ENCODE assay signal across 8 cellular contexts in the genomic region with DNA sequence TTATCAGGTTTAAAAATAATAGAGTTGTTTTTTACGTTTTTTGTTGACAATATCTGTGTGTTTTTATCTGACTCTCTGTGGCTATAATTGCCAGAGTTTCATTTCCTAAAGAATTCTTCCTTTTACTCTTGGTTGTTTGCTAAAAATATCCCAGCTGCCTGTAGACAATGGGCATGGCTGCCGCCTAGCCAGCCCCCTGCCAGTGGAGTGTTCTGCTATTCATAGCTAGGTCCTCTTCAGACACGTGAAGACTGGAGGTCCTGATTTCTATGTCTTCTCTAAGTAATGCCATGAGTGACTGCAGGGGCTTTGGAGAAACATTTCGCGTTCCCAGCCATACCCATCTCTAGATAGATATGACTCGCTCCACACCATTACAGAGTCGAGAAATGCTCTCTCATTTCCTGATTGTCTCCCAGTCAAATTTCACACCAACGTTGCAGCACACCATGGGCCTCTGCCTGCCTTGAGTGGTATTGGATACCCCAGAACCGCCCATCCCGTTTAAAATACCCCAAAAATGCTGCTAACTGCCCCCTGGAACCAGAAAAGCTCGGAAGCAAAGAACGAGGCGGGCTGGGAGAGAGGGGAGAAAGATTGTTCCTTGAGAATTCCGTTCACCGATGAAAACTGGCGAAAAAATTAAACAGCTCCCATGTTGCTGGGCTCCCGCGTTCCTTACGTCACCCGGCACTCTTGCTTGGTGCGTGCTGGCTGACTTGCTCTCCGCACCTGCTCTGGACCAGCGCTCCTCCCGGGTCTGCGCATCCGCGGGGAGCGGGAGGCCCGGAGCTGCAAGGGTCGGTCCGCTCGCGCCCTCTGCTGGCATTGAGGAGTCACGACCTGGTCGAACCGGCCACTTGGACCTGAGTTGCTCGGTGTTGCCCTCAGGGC.
DNase-seq lines count a peak whose midpoint lies in the region; ATAC-seq, FAIRE-seq and TF ChIP-seq lines count a peak whose summit lies in the region.

No MANE protein-coding gene starts in this region.

- POLR2A ChIA-PET in GM10248 (lab: Yijun Ruan, JAX) = no interaction called here
- POLR2A ChIA-PET in activated CD8-positive, alpha-beta T cell treated with anti-CD3 and anti-CD28 coated beads, Interleukin-2, amount 10 ng/mL, durations not matched to agents 7 days and 5 days (lab: Charles Lee) = no interaction called here
- POLR2A ChIA-PET in H1 (lab: Charles Lee; ENCODE audit: partially characterized antibody) = no interaction called here

- CTCF ChIA-PET in GM10248 (lab: Yijun Ruan, JAX) = interaction anchor here (0.7 to 1.3 kb wide), 5 partner anchors 9 to 1564 kb away, joined by 3 to 6 read pairs (median 5); no protein-coding TSS in a partner anchor
- CTCF ChIA-PET in activated CD8-positive, alpha-beta T cell treated with anti-CD3 and anti-CD28 coated beads, Interleukin-2, amount 10 ng/mL, durations not matched to agents 7 days and 5 days (lab: Charles Lee) = interaction anchor here (0.7 to 1.6 kb wide), 4 partner anchors 25 to 926 kb away, joined by 3 to 9 read pairs (median 4); no protein-coding TSS in a partner anchor
- CTCF ChIA-PET in H1 (lab: Charles Lee; ENCODE audit: partially characterized antibody) = interaction anchor here (0.7 to 1.5 kb wide), 15 partner anchors 10 to 642 kb away, joined by 3 to 6 read pairs (median 3); no protein-coding TSS in a partner anchor

- H3K27me3 ChIP-seq in H1 (replicated peaks in 1 of 4; ENCODE audit: control insufficient read depth in 3 of 4, extremely low read depth in 1 of 4, insufficient read depth in 3 of 4, low read length in 3 of 4) = peaks cover 0 to 7% (median 3%) of the 10 kb centered on the region in 4 experiments; a peak in 4 of 7 replicates
- no peaks in the 10 kb centered on the region for H3K27me3 ChIP-seq in mesendoderm (ENCODE audit: insufficient read depth, low read length, poor library complexity)

- H2BK15ac ChIP-seq in H1 (ENCODE audit: low read length) = no peak overlapping the region
- H2BK15ac ChIP-seq in mesendoderm (replicated peaks; ENCODE audit: low read depth) = no peak overlapping the region

- H2BK120ac ChIP-seq in H1 (replicated peaks; ENCODE audit: low read depth, low read length) = no peak overlapping the region
- no peak overlapping the region for H2BK120ac ChIP-seq in mesendoderm (ENCODE audit: low read depth, low read length)

- H3K9me3 ChIP-seq in H1 (ENCODE audit: insufficient read depth in 2 of 2, low read depth in 1 of 2, low read length in 1 of 2) = no peaks in the 10 kb centered on the region

- FAIRE-seq in H1 (lab: Jason Lieb, UNC) = peak; percentile 45

- TF ChIP-seq CTCF in GM10248 (IDR thresholded peaks at IDR 0.05; ENCODE audit: control extremely low read depth, extremely low read depth, low read depth, missing control alignments) (peak; percentile 79), H1 (IDR thresholded peaks at IDR 0.05; ENCODE audit: control extremely low read depth in 1 of 3, insufficient read depth in 1 of 3, low read depth in 1 of 3, low read length in 3 of 3) (peak; percentile 88 to 91 (median 88))

- peaks cover 7% of the 10 kb centered on the region for H3K4me1 Mint-ChIP-seq in activated CD8-positive, alpha-beta T cell treated with anti-CD3 and anti-CD28 coated beads, Interleukin-2, amount 10 ng/mL, durations not matched to agents 7 days and 5 days (ENCODE audit: low read depth)

- H3K14ac ChIP-seq in H1 (ENCODE audit: insufficient read length) = no peak overlapping the region

- no peaks in the 10 kb centered on the region for H3K36me3 Mint-ChIP-seq in activated CD8-positive, alpha-beta T cell treated with anti-CD3 and anti-CD28 coated beads, Interleukin-2, amount 10 ng/mL, durations not matched to agents 7 days and 5 days (ENCODE audit: low read depth)

- H4K91ac ChIP-seq in H1 (replicated peaks; ENCODE audit: insufficient read length, low read length) = no peak overlapping the region

- H4K5ac ChIP-seq in H1 (ENCODE audit: insufficient read length, low read depth, low read length) (no peak overlapping the region), mesendoderm (ENCODE audit: low read length) (no peak overlapping the region)

- H3K27ac ChIP-seq in H1 (ENCODE audit: low read depth, low read length) = no peak overlapping the region
- H3K27ac ChIP-seq in mesendoderm (ENCODE audit: low read depth, low read length) = no peak overlapping the region

- peak overlapping the region in 1 of 2 experiments; percentile 51; a peak in 2 of 4 replicates for H3K4me2 ChIP-seq in H1 (ENCODE audit: insufficient read depth in 1 of 2, low read depth in 2 of 2, low read length in 2 of 2)
- H3K4me2 ChIP-seq in mesendoderm (ENCODE audit: low read length) = no peak overlapping the region

- H3K79me2 ChIP-seq in H1 (ENCODE audit: control insufficient read depth in 1 of 2, insufficient read depth in 2 of 2, low read length in 2 of 2) (no peaks in the 10 kb centered on the region), mesendoderm (ENCODE audit: control insufficient read depth, insufficient read depth, low read length) (no peaks in the 10 kb centered on the region)

- H3K79me1 ChIP-seq in H1 (ENCODE audit: low read depth, low read length) (no peaks in the 10 kb centered on the region), mesendoderm (ENCODE audit: low read length) (no peaks in the 10 kb centered on the region)

- H4K20me1 ChIP-seq in H1 (replicated peaks in 1 of 2; ENCODE audit: control insufficient read depth in 1 of 2, insufficient read depth in 2 of 2, low read length in 2 of 2) = no peaks in the 10 kb centered on the region

- peak overlapping the region; percentile 73; the same call in 1 of the 2 replicates for H3K18ac ChIP-seq in H1 (ENCODE audit: extremely low read depth, low read length)
- no peak overlapping the region for H3K18ac ChIP-seq in mesendoderm (ENCODE audit: low read length)

- no peak overlapping the region for H2BK12ac ChIP-seq in H1 (ENCODE audit: low read depth, low read length)

- 30% methylated on average over 32 of the region's 37 CpGs; no CpG with 5 or more reads in 1 of the 2 experiments for WGBS in H1 (ENCODE audit: extremely low coverage in 1 of 2, insufficient coverage in 1 of 2, insufficient read length in 1 of 2, insufficient replicate concordance in 2 of 2, low coverage in 1 of 2, low lambda C conversion rate in 2 of 2, missing lambda C conversion rate in 1 of 2), 2 experiments
- WGBS in mesendoderm (ENCODE audit: extremely low coverage, insufficient coverage, low lambda C conversion rate) = no CpG with 5 or more reads among the region's 37 CpGs

- TF ChIP-seq POLR2A in H1 (IDR thresholded peaks at IDR 0.05; ENCODE audit: control extremely low read depth in 1 of 2, low read depth in 2 of 2, low read length in 2 of 2) = no peak

- TF ChIP-seq EP300 in H1 (IDR thresholded peaks at IDR 0.05; ENCODE audit: borderline replicate concordance in 1 of 2, low read depth in 2 of 2, low read length in 2 of 2) = no peak

- peaks cover 14% of the 10 kb centered on the region for H3K27me3 Mint-ChIP-seq in activated CD8-positive, alpha-beta T cell treated with anti-CD3 and anti-CD28 coated beads, Interleukin-2, amount 10 ng/mL, durations not matched to agents 7 days and 5 days (ENCODE audit: low read depth)

- peak overlapping the region; percentile 24; the same call in 1 of the 2 replicates for H2AFZ ChIP-seq in H1 (ENCODE audit: low read length)

- no peaks in the 10 kb centered on the region for H3K9me3 Mint-ChIP-seq in activated CD8-positive, alpha-beta T cell treated with anti-CD3 and anti-CD28 coated beads, Interleukin-2, amount 10 ng/mL, durations not matched to agents 7 days and 5 days (ENCODE audit: insufficient read depth)

- H3K4me1 ChIP-seq in H1 (replicated peaks in 1 of 4; ENCODE audit: control insufficient read depth in 3 of 4, insufficient read depth in 4 of 4, low read length in 3 of 4) (peaks cover 0 to 5% (median under 1%) of the 10 kb centered on the region in 4 experiments; a peak in 4 of 7 replicates), mesendoderm (ENCODE audit: control insufficient read depth, low read depth, low read length) (no peaks in the 10 kb centered on the region)

- H2BK20ac ChIP-seq in H1 (ENCODE audit: low read length) = no peak overlapping the region

- no peak overlapping the region for H2BK5ac ChIP-seq in H1 (ENCODE audit: low read depth, low read length)
- no peak overlapping the region for H2BK5ac ChIP-seq in mesendoderm (ENCODE audit: low read length)

- H4K8ac ChIP-seq in H1 (ENCODE audit: extremely low read depth, insufficient read depth, low read length) = no peak overlapping the region; the same call in 1 of the 2 replicates
- no peak overlapping the region for H4K8ac ChIP-seq in mesendoderm (ENCODE audit: low read depth, low read length)

- no peak overlapping the region for H3K4ac ChIP-seq in H1 (replicated peaks; ENCODE audit: insufficient read length, low read depth, low read length)
- no peak overlapping the region for H3K4ac ChIP-seq in mesendoderm (ENCODE audit: low read depth, low read length)

- H3K4me3 ChIP-seq in H1 (ENCODE audit: extremely low read depth in 1 of 4, insufficient read depth in 2 of 4, low read depth in 3 of 4, low read length in 4 of 4) = peak overlapping the region in 1 of 4 experiments; percentile 40; a peak in 3 of 8 replicates
- H3K4me3 ChIP-seq in mesendoderm (ENCODE audit: low read length) = no peak overlapping the region

- H3K4me3 Mint-ChIP-seq in activated CD8-positive, alpha-beta T cell treated with anti-CD3 and anti-CD28 coated beads, Interleukin-2, amount 10 ng/mL, durations not matched to agents 7 days and 5 days = no peak overlapping the region

- H2AK5ac ChIP-seq in H1 (ENCODE audit: low read depth, low read length) (no peak overlapping the region), mesendoderm (ENCODE audit: low read length) (no peak overlapping the region)

- peak; percentile 75 for ATAC-seq in HG03571 (IDR thresholded peaks at IDR 0.05; ENCODE audit: unreplicated experiment)
- peak; percentile 93 for ATAC-seq in activated CD8-positive, alpha-beta T cell treated with anti-CD3 and anti-CD28 coated beads, Interleukin-2, amount 10 ng/mL, durations not matched to agents 7 days and 5 days

- H3K23me2 ChIP-seq in H1 (ENCODE audit: low read depth, low read length) = peaks cover 3% of the 10 kb centered on the region; the same call in 1 of the 2 replicates

- H3K27ac Mint-ChIP-seq in activated CD8-positive, alpha-beta T cell treated with anti-CD3 and anti-CD28 coated beads, Interleukin-2, amount 10 ng/mL, durations not matched to agents 7 days and 5 days = no peak overlapping the region

- TF ChIP-seq RAD21 in H1 (IDR thresholded peaks at IDR 0.05 in 1 of 2, conservative IDR thresholded peaks at IDR 0.05 in 1 of 2; ENCODE audit: low read depth in 2 of 2, low read length in 2 of 2) = peak; percentile 93 to 95

- DNase-seq in GM10248 (ENCODE audit: extremely low spot score) = peak; percentile 70
- peak; percentile 98 for DNase-seq in NCI-H69 (lab: John Stamatoyannopoulos, UW)
- DNase-seq in activated CD8-positive, alpha-beta T cell treated with anti-CD3 and anti-CD28 coated beads, Interleukin-2, amount 10 ng/mL, durations not matched to agents 7 days and 5 days = peak; percentile 78
- DNase-seq in H1 (ENCODE audit: low read depth in 1 of 2, low spot score in 2 of 2) = peak; percentile 77 to 96
- DNase-seq in mesendoderm = peak; percentile 88
- peak; percentile 3 to 14 for DNase-seq in stimulated activated CD8-positive, alpha-beta memory T cell treated with anti-CD3 and anti-CD28 coated beads, Interleukin-2, amount 100 ng/mL, for 1 hour (ENCODE audit: low read depth in 2 of 2)
- DNase-seq in GF-D8 (lab: John Stamatoyannopoulos, UW) = no peak

- H3K23ac ChIP-seq in H1 (ENCODE audit: insufficient read length) (no peak overlapping the region), mesendoderm (ENCODE audit: low read length) (no peak overlapping the region)

- H3K36me3 ChIP-seq in H1 (ENCODE audit: control insufficient read depth in 2 of 4, insufficient read depth in 4 of 4, low read length in 3 of 4) = no peaks in the 10 kb centered on the region
- H3K36me3 ChIP-seq in mesendoderm (ENCODE audit: control insufficient read depth, insufficient read depth, low read length) = no peaks in the 10 kb centered on the region

- H3K9ac ChIP-seq in H1 (replicated peaks in 1 of 4; ENCODE audit: extremely low read depth in 1 of 4, low read depth in 3 of 4, low read length in 3 of 4) (no peak overlapping the region), mesendoderm (ENCODE audit: low read length) (no peak overlapping the region)

- H3K56ac ChIP-seq in H1 (replicated peaks; ENCODE audit: insufficient read length, low read depth, low read length) (no peak overlapping the region), mesendoderm (ENCODE audit: low read length) (no peak overlapping the region)
